ENCODE assay signal across 16 cellular contexts in the genomic region with DNA sequence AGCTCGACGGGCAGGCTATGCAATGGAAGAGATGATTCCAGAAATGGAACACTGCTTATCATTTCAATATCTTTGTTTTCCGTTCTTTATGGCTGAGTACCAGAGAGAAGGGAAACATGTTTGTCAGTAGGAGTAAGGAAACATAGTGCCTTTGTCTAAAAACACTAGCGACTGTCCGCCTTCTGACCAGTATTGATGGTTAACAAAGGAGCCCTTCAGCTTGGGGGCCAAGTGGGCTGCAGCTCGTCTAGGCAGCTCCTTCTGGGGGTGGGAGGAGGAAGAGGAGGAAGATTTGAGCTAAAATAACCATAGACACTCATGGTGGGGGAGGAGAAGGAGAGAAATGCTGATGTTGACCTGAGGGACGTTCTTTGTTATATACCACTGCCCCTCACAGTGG. TPM values are rescaled to one million over a fixed set of nuclear protein-coding genes. Genes with fewer than 3 reads are reported as not detected.
DNase-seq lines count a peak whose midpoint lies in the region; TF ChIP-seq lines count a peak whose summit lies in the region.
"Had no signal": no experiment of that assay in that cellular context is flagged by ENCODE, and none has a peak within 500 bp of the region (broad histone marks: within the 10 kb centered on the region; RNA-seq: fewer than 3 reads in every experiment).

No MANE protein-coding gene starts in this region.

- no peak overlapping the region for H3T11ph ChIP-seq in H9 (ENCODE audit: low read length)

- peaks cover 14 to 46% (median 37%) of the 10 kb centered on the region in 3 experiments; a peak in 6 of 7 replicates for H3K36me3 Mint-ChIP-seq in H9 (ENCODE audit: insufficient read depth in 1 of 3, low read depth in 3 of 3)
- peaks cover 31% of the 10 kb centered on the region for H3K36me3 Mint-ChIP-seq in activated CD4-positive, alpha-beta memory T cell treated with anti-CD3 and anti-CD28 coated beads, Interleukin-2, amount 10 ng/mL, durations not matched to agents 7 days and 5 days (ENCODE audit: low read depth)

- H3K79me2 ChIP-seq in H9 (ENCODE audit: insufficient read depth, low read length) = no peaks in the 10 kb centered on the region

- H4K91ac ChIP-seq in H9 (ENCODE audit: insufficient read length, low read depth, low read length) = no peak overlapping the region

- no peaks in the 10 kb centered on the region for H3K27me3 ChIP-seq in H9 (ENCODE audit: insufficient read depth, low read length)
- no peaks in the 10 kb centered on the region for H3K27me3 ChIP-seq in ectodermal cell (ENCODE audit: control insufficient read depth, insufficient read depth, low read length, poor library complexity, severe bottlenecking)

- POLR2A ChIA-PET in activated CD4-positive, alpha-beta memory T cell treated with anti-CD3 and anti-CD28 coated beads, Interleukin-2, amount 10 ng/mL, durations not matched to agents 7 days and 5 days (lab: Charles Lee) = interaction anchor here (1.2 to 1.7 kb wide), 4 partner anchors 10 to 46 kb away, joined by 3 to 7 read pairs (median 4); partner anchors contain the start of genes COQ5 and DYNLL1

- H3K4me2 ChIP-seq in H9 (ENCODE audit: insufficient read depth, insufficient read length, low read length) = no peak overlapping the region

- H2BK120ac ChIP-seq in H9 (ENCODE audit: low read depth, low read length, poor library complexity, severe bottlenecking) = no peak overlapping the region

- H3K4me3 Mint-ChIP-seq in H9 = no peak overlapping the region
- H3K4me3 Mint-ChIP-seq in activated CD4-positive, alpha-beta memory T cell treated with anti-CD3 and anti-CD28 coated beads, Interleukin-2, amount 10 ng/mL, durations not matched to agents 7 days and 5 days = no peak overlapping the region
- H3K4me3 Mint-ChIP-seq: CD14-positive monocyte had no signal

- DNase-seq in H9 (no peak), medulla oblongata (ENCODE audit: extremely low spot score) (peak; percentile 89), GOT3 (lab: John Stamatoyannopoulos, UW) (no peak), NCI-H345 (lab: John Stamatoyannopoulos, UW) (no peak), HuH-7 (ENCODE audit: low spot score) (no peak)
- no peak for DNase-seq in activated CD4-positive, alpha-beta memory T cell treated with anti-CD3 and anti-CD28 coated beads, Interleukin-2, amount 10 ng/mL, durations not matched to agents 7 days and 5 days
- DNase-seq: Caco-2, HCEC 1CT, NCI-H1436, NCI-H2227 treated with DMSO at 0.1 percent for 48 hours, NCI-H69, PC-3 had no signal

- H4K8ac ChIP-seq in H9 (replicated peaks; ENCODE audit: insufficient read length, low read depth, low read length) = no peak overlapping the region

- no peak overlapping the region for H3K23ac ChIP-seq in H9 (ENCODE audit: insufficient read length, low read depth, low read length)

- H3K18ac ChIP-seq in H9 (ENCODE audit: insufficient read length, low read depth, low read length) = no peak overlapping the region

- TF ChIP-seq CTCF in H9 (conservative IDR thresholded peaks at IDR 0.05) = no peak

- no peak overlapping the region for H2BK15ac ChIP-seq in H9 (ENCODE audit: low read depth, low read length)

- no peak overlapping the region for H3K14ac ChIP-seq in H9 (ENCODE audit: insufficient read depth, low read length)

- no peaks in the 10 kb centered on the region for H3K9me3 ChIP-seq in H9 (ENCODE audit: control insufficient read depth, low read depth, low read length)
- no peaks in the 10 kb centered on the region for H3K9me3 ChIP-seq in ectodermal cell (ENCODE audit: control insufficient read depth, low read length)
- H3K9me3 ChIP-seq: Caco-2 had no signal

- no peak overlapping the region for H3K9ac ChIP-seq in H9 (ENCODE audit: extremely low read depth, insufficient read length, low read length)

- H3K27ac Mint-ChIP-seq in H9 = peak overlapping the region in 2 of 3 experiments; percentile 12 to 89; a peak in 2 of 7 replicates
- no peak overlapping the region for H3K27ac Mint-ChIP-seq in activated CD4-positive, alpha-beta memory T cell treated with anti-CD3 and anti-CD28 coated beads, Interleukin-2, amount 10 ng/mL, durations not matched to agents 7 days and 5 days

- no peak overlapping the region for H4K5ac ChIP-seq in H9 (ENCODE audit: insufficient read length, low read depth, low read length)

- H3K4me1 ChIP-seq in H9 (ENCODE audit: insufficient read depth, low read length) (no peaks in the 10 kb centered on the region), ectodermal cell (ENCODE audit: control insufficient read depth, insufficient read depth, low read length) (no peaks in the 10 kb centered on the region)
- H3K4me1 ChIP-seq: Caco-2 had no signal

- no peaks in the 10 kb centered on the region for H3K27me3 Mint-ChIP-seq in H9 (ENCODE audit: low read depth)
- H3K27me3 Mint-ChIP-seq in activated CD4-positive, alpha-beta memory T cell treated with anti-CD3 and anti-CD28 coated beads, Interleukin-2, amount 10 ng/mL, durations not matched to agents 7 days and 5 days = no peaks in the 10 kb centered on the region

- H3K79me1 ChIP-seq in H9 (ENCODE audit: insufficient read depth, low read depth, low read length, poor library complexity, severe bottlenecking) = no peaks in the 10 kb centered on the region

- CTCF ChIA-PET in activated CD4-positive, alpha-beta memory T cell treated with anti-CD3 and anti-CD28 coated beads, Interleukin-2, amount 10 ng/mL, durations not matched to agents 7 days and 5 days (lab: Charles Lee) = interaction anchor here (1.0 kb wide), 1 partner anchor 18 kb away, joined by 4 read pairs; the partner anchor contains the start of gene DYNLL1

- H3K27ac ChIP-seq in H9 (ENCODE audit: insufficient read length, low read depth, low read length) = no peak overlapping the region
- peak overlapping the region; percentile 18 for H3K27ac ChIP-seq in ectodermal cell (ENCODE audit: insufficient read depth, low read depth, low read length, poor library complexity, severe bottlenecking)
- H3K27ac ChIP-seq in temporal lobe (ENCODE audit: low read depth, low read length) = peak overlapping the region; percentile 95

- H4K20me1 ChIP-seq in H9 (ENCODE audit: control insufficient read depth, insufficient read depth, insufficient read length) = no peaks in the 10 kb centered on the region

- H3K4me3 ChIP-seq in ectodermal cell (ENCODE audit: insufficient read depth, low read depth, low read length) = no peak overlapping the region
- H3K4me3 ChIP-seq: GM12878 had no signal

- H3K9me3 Mint-ChIP-seq in H9 = no peaks in the 10 kb centered on the region
- no peaks in the 10 kb centered on the region for H3K9me3 Mint-ChIP-seq in activated CD4-positive, alpha-beta memory T cell treated with anti-CD3 and anti-CD28 coated beads, Interleukin-2, amount 10 ng/mL, durations not matched to agents 7 days and 5 days
- H3K9me3 Mint-ChIP-seq: CD14-positive monocyte had no signal

- no peak overlapping the region for H2BK20ac ChIP-seq in H9 (ENCODE audit: low read depth, low read length, poor library complexity, severe bottlenecking)

- H2AK5ac ChIP-seq in H9 (ENCODE audit: insufficient read length, low read length) = no peak overlapping the region

- peaks cover 17% of the 10 kb centered on the region for H3K36me3 ChIP-seq in ectodermal cell (ENCODE audit: control insufficient read depth, insufficient read depth, low read length)

- H2AFZ ChIP-seq in H9 (ENCODE audit: low read length) = no peak overlapping the region

- no peak overlapping the region for H2BK12ac ChIP-seq in H9 (ENCODE audit: insufficient read length, low read depth, low read length)

- WGBS in H9 (ENCODE audit: extremely low coverage, insufficient read length, low lambda C conversion rate) = no CpG with 5 or more reads among the region's 7 CpGs
- 91 to 94% methylated on average over 7 of the region's 7 CpGs for WGBS in ectodermal cell, 2 experiments

- H3K23me2 ChIP-seq in H9 (ENCODE audit: insufficient read length, low read depth, low read length, poor library complexity, severe bottlenecking) = no peaks in the 10 kb centered on the region

- no peak overlapping the region for H3K56ac ChIP-seq in H9 (ENCODE audit: insufficient read length, low read depth, low read length)

- no peak overlapping the region for H2BK5ac ChIP-seq in H9 (ENCODE audit: insufficient read length, low read length)

- H3K4me1 Mint-ChIP-seq in H9 = no peaks in the 10 kb centered on the region
- no peaks in the 10 kb centered on the region for H3K4me1 Mint-ChIP-seq in activated CD4-positive, alpha-beta memory T cell treated with anti-CD3 and anti-CD28 coated beads, Interleukin-2, amount 10 ng/mL, durations not matched to agents 7 days and 5 days
- H3K4me1 Mint-ChIP-seq: CD14-positive monocyte had no signal

- no peak overlapping the region for H3K4ac ChIP-seq in H9 (ENCODE audit: low read depth, low read length)

RNA-seq across cellular contexts. Expression of gene COQ5, which starts 15.0 kb away (rescaled TPM):
- total RNA-seq in H9 (2021) (31.3 and 34.8 TPM in 2 replicates), temporal lobe (27.5 TPM)
- 61.6 TPM for polyA plus RNA-seq in ectodermal cell (2013, experiment 1 of 4)
- polyA plus RNA-seq in ectodermal cell (2013, experiment 2 of 4) = 56.3 TPM
- polyA plus RNA-seq in ectodermal cell (2013, experiment 3 of 4) = 51.2 TPM
- 58.4 TPM for polyA plus RNA-seq in ectodermal cell (2013, experiment 4 of 4)
- total RNA-seq in activated CD4-positive, alpha-beta memory T cell treated with anti-CD3 and anti-CD28 coated beads, Interleukin-2, amount 10 ng/mL, durations not matched to agents 7 days and 5 days = 10 to 100 TPM; 30.3 to 30.8 TPM

RNA-seq across cellular contexts. Expression of gene DYNLL1, which starts 18.1 kb away (rescaled TPM):
- 618 and 638 TPM in 2 replicates for total RNA-seq in H9 (2021)
- polyA plus RNA-seq in ectodermal cell (2013, experiment 1 of 4) = 387 TPM
- 351 TPM for polyA plus RNA-seq in ectodermal cell (2013, experiment 2 of 4)
- 434 TPM for polyA plus RNA-seq in ectodermal cell (2013, experiment 3 of 4)
- polyA plus RNA-seq in ectodermal cell (2013, experiment 4 of 4) = 466 TPM
- 220 TPM for total RNA-seq in temporal lobe
- 100 to 1,000 TPM; 209 to 216 TPM for total RNA-seq in activated CD4-positive, alpha-beta memory T cell treated with anti-CD3 and anti-CD28 coated beads, Interleukin-2, amount 10 ng/mL, durations not matched to agents 7 days and 5 days

RNA-seq across cellular contexts. Expression of gene RNF10, which starts 20.2 kb away (rescaled TPM):
- 153 and 157 TPM in 2 replicates for total RNA-seq in H9 (2021)
- 153 TPM for polyA plus RNA-seq in ectodermal cell (2013, experiment 1 of 4)
- polyA plus RNA-seq in ectodermal cell (2013, experiment 2 of 4) = 156 TPM
- 105 TPM for polyA plus RNA-seq in ectodermal cell (2013, experiment 3 of 4)
- 124 TPM for polyA plus RNA-seq in ectodermal cell (2013, experiment 4 of 4)
- 116 TPM for total RNA-seq in temporal lobe
- 100 to 1,000 TPM; 225 to 229 TPM for total RNA-seq in activated CD4-positive, alpha-beta memory T cell treated with anti-CD3 and anti-CD28 coated beads, Interleukin-2, amount 10 ng/mL, durations not matched to agents 7 days and 5 days

RNA-seq across cellular contexts. Expression of gene SRSF9, which starts 44.5 kb away (rescaled TPM):
- total RNA-seq in H9 (2021) = 302 and 306 TPM in 2 replicates
- polyA plus RNA-seq in ectodermal cell (2013, experiment 1 of 4) = 288 TPM
- polyA plus RNA-seq in ectodermal cell (2013, experiment 2 of 4) = 276 TPM
- polyA plus RNA-seq in ectodermal cell (2013, experiment 3 of 4) = 229 TPM
- 246 TPM for polyA plus RNA-seq in ectodermal cell (2013, experiment 4 of 4)
- 73.8 TPM for total RNA-seq in temporal lobe
- total RNA-seq in activated CD4-positive, alpha-beta memory T cell treated with anti-CD3 and anti-CD28 coated beads, Interleukin-2, amount 10 ng/mL, durations not matched to agents 7 days and 5 days = 100 to 1,000 TPM; 175 to 180 TPM
